8 cellular contexts compared by ENCODE assay signal in genomic region chr4:173332021-173332487, GRCh38. TPM values are rescaled to one million over a fixed set of nuclear protein-coding genes. Genes with fewer than 3 reads are reported as not detected.
A peak's percentile ranks its signal among the peaks of the same experiment; 100 is the strongest.
DNase-seq lines count a peak whose midpoint lies in the region; ATAC-seq and TF ChIP-seq lines count a peak whose summit lies in the region.

No MANE protein-coding gene starts in this region.

- H3K9me3 Mint-ChIP-seq in CD8-positive, alpha-beta memory T cell, result no peaks in the 10 kb centered on the region
- H3K9me3 Mint-ChIP-seq in brain, result peaks cover 0 to 4% (median 0%) of the 10 kb centered on the region in 5 experiments
- no peaks in the 10 kb centered on the region for H3K9me3 Mint-ChIP-seq in naive thymus-derived CD8-positive, alpha-beta T cell

- POLR2A ChIA-PET in CD8-positive, alpha-beta memory T cell (lab: Charles Lee), result interaction anchor here (6.8 kb wide), 1 partner anchor 38 kb away, joined by 206 read pairs; the partner anchor contains the start of gene SAP30
- POLR2A ChIA-PET in naive thymus-derived CD8-positive, alpha-beta T cell (lab: Charles Lee), result interaction anchor here (7.1 kb wide), 1 partner anchor 38 kb away, joined by 271 read pairs; the partner anchor contains the start of gene SAP30

- H3K4me1 ChIP-seq in CD8-positive, alpha-beta memory T cell (ENCODE audit: insufficient read depth, low read length), result peaks cover 22% of the 10 kb centered on the region
- H3K4me1 ChIP-seq in KMS-11 (ENCODE audit: low read depth, poor library complexity, severe bottlenecking), result peaks cover 36% of the 10 kb centered on the region

- H3K27ac Mint-ChIP-seq in CD8-positive, alpha-beta memory T cell, result peak overlapping the region in 7 of 8 donors; percentile 60 to 97 (median 88)
- H3K27ac Mint-ChIP-seq in brain, result peak overlapping the region in 3 of 5 experiments; percentile 14 to 100 (median 68)
- H3K27ac Mint-ChIP-seq in naive thymus-derived CD8-positive, alpha-beta T cell, result peak overlapping the region in 8 of 10 donors; percentile 3 to 99 (median 70)

- H4K20me1 ChIP-seq in KMS-11 (ENCODE audit: insufficient read depth), result peaks cover 13% of the 10 kb centered on the region; the same call in 1 of the 2 replicates

- peak overlapping the region; percentile 94 to 98 (median 97) for H3K4me3 Mint-ChIP-seq in CD8-positive, alpha-beta memory T cell
- peak overlapping the region; percentile 86 to 99 (median 94) for H3K4me3 Mint-ChIP-seq in brain
- peak overlapping the region in 5 of 10 donors; percentile 58 to 96 (median 95) for H3K4me3 Mint-ChIP-seq in naive thymus-derived CD8-positive, alpha-beta T cell

- no peak overlapping the region for H2AFZ ChIP-seq in KMS-11 (ENCODE audit: low read depth)

- peak in 1 of 5 donors; percentile 6 for DNase-seq in CD8-positive, alpha-beta memory T cell
- no peak for DNase-seq in naive thymus-derived CD8-positive, alpha-beta T cell
- DNase-seq in caudate nucleus (lab: John Stamatoyannopoulos, UW) (no peak), COLO668 (lab: John Stamatoyannopoulos, UW; ENCODE audit: unreplicated experiment) (no peak)
- no peak for DNase-seq in effector CD4-positive, alpha-beta T cell

- peaks cover 27 to 44% (median 39%) of the 10 kb centered on the region in 3 donors for H3K4me1 Mint-ChIP-seq in CD8-positive, alpha-beta memory T cell
- H3K4me1 Mint-ChIP-seq in brain, result peaks cover 50% of the 10 kb centered on the region
- peaks cover 19 to 33% (median 24%) of the 10 kb centered on the region in 4 donors for H3K4me1 Mint-ChIP-seq in naive thymus-derived CD8-positive, alpha-beta T cell

- H3K27me3 ChIP-seq in CD8-positive, alpha-beta memory T cell (ENCODE audit: insufficient read depth, low read length, poor library complexity, severe bottlenecking), result no peaks in the 10 kb centered on the region
- no peaks in the 10 kb centered on the region for H3K27me3 ChIP-seq in KMS-11 (ENCODE audit: insufficient read depth, low read depth)

- TF ChIP-seq CTCF in KMS-11 (conservative IDR thresholded peaks at IDR 0.05; ENCODE audit: low read depth, low read length) (no peak), brain (conservative IDR thresholded peaks at IDR 0.05) (no peak)

- peaks cover 0 to 59% (median 4%) of the 10 kb centered on the region in 3 donors for H3K36me3 Mint-ChIP-seq in CD8-positive, alpha-beta memory T cell
- peaks cover 50% of the 10 kb centered on the region for H3K36me3 Mint-ChIP-seq in brain
- H3K36me3 Mint-ChIP-seq in naive thymus-derived CD8-positive, alpha-beta T cell, result peaks cover 5 to 23% (median 10%) of the 10 kb centered on the region in 3 donors

- H3K79me2 ChIP-seq in KMS-11 (ENCODE audit: insufficient read depth, low read depth), result peaks cover 58% of the 10 kb centered on the region

- H3K27ac ChIP-seq in CD8-positive, alpha-beta memory T cell (ENCODE audit: low read depth, low read length), result peak overlapping the region; percentile 98
- H3K27ac ChIP-seq in KMS-11 (peak overlapping the region; percentile 3; the same call in 1 of the 2 replicates), caudate nucleus (ENCODE audit: low read depth, low read length) (no peak overlapping the region)

- CTCF ChIA-PET in CD8-positive, alpha-beta memory T cell (lab: Charles Lee), result interaction anchor here (1.0 to 3.7 kb wide), 5 partner anchors 12 to 162 kb away, joined by 3 to 39 read pairs (median 5); partner anchors contain the start of gene SAP30

- H3K4me3 ChIP-seq in CD8-positive, alpha-beta memory T cell (ENCODE audit: low read length), result peak overlapping the region; percentile 80
- no peak overlapping the region for H3K4me3 ChIP-seq in KMS-11 (IDR thresholded peaks at IDR 0.05; ENCODE audit: insufficient read depth, low read depth, low read length)

- H3K36me3 ChIP-seq in CD8-positive, alpha-beta memory T cell (ENCODE audit: insufficient read depth, low read length), result no peaks in the 10 kb centered on the region
- H3K36me3 ChIP-seq in KMS-11 (ENCODE audit: insufficient read depth), result peaks cover 18% of the 10 kb centered on the region

- peak overlapping the region; percentile 80 for H3K4me2 ChIP-seq in KMS-11

- peak overlapping the region; percentile 100; the same call in 1 of the 2 replicates for H3K9ac ChIP-seq in KMS-11

- ATAC-seq in naive thymus-derived CD8-positive, alpha-beta T cell, result no peak
- no peak for ATAC-seq in GM21423 (IDR thresholded peaks at IDR 0.05; ENCODE audit: unreplicated experiment)

- no peaks in the 10 kb centered on the region for H3K27me3 Mint-ChIP-seq in CD8-positive, alpha-beta memory T cell
- peaks cover 8% of the 10 kb centered on the region for H3K27me3 Mint-ChIP-seq in brain
- peaks cover 5 to 11% (median 5%) of the 10 kb centered on the region in 5 donors for H3K27me3 Mint-ChIP-seq in naive thymus-derived CD8-positive, alpha-beta T cell

- H3K9me3 ChIP-seq in CD8-positive, alpha-beta memory T cell (ENCODE audit: low read length), result no peaks in the 10 kb centered on the region

RNA-seq across cellular contexts. Expression of gene HMGB2, which starts 2.1 kb away (rescaled TPM):
- 100 to 1,000 TPM; 341 to 342 TPM for total RNA-seq in CD8-positive, alpha-beta memory T cell
- 212 TPM for polyA plus RNA-seq in CD8-positive, alpha-beta memory T cell
- 211 TPM for polyA plus RNA-seq in brain (ENCODE audit: insufficient read depth, low read depth, low replicate concordance)
- total RNA-seq in naive thymus-derived CD8-positive, alpha-beta T cell, result 100 to 1,000 TPM; 111 to 115 TPM
- 100 to 1,000 TPM; 102 to 154 (median 142) TPM for polyA plus RNA-seq in naive thymus-derived CD8-positive, alpha-beta T cell

RNA-seq across cellular contexts. Expression of gene SAP30, which starts 38.7 kb away (rescaled TPM):
- 10 to 100 TPM; 24.8 to 25.3 TPM for total RNA-seq in CD8-positive, alpha-beta memory T cell
- 10.0 TPM for polyA plus RNA-seq in CD8-positive, alpha-beta memory T cell
- polyA plus RNA-seq in brain (ENCODE audit: insufficient read depth, low read depth, low replicate concordance), result 20.8 TPM
- 1 to 10 TPM; 2.0 to 2.3 TPM for total RNA-seq in naive thymus-derived CD8-positive, alpha-beta T cell
- polyA plus RNA-seq in naive thymus-derived CD8-positive, alpha-beta T cell, result 1 to 10 TPM; 1.2 to 5.3 (median 1.3) TPM
